Comparison of ENCODE assay signal across 34 cellular contexts in genomic region chr1:218898921-218899320, GRCh38.
"Had no signal": no experiment of that assay in that cellular context is flagged by ENCODE, and none has a peak within 500 bp of the region (broad histone marks: within the 10 kb centered on the region; RNA-seq: fewer than 3 reads in every experiment).

No MANE protein-coding gene starts in this region.

- H3K4me3 ChIP-seq: ovary, psoas muscle, right lobe of liver, sigmoid colon, skin epidermis, smooth muscle cell, spleen, suprapubic skin, testis, tibial artery, transverse colon, upper lobe of right lung, uterus had no signal

- H3K27me3 Mint-ChIP-seq: natural killer cell treated with Interleukin-12 subunit alpha and Interleukin-12 subunit beta and Interleukin-15 and Interleukin-18, amount 100 ng/mL, for 72 hours; progenitor cell of endocrine pancreas had no signal

- H3K9me3 Mint-ChIP-seq: naive B cell; nephron progenitor cell; neural crest cell; stimulated activated memory B cell treated with anti-CD40 and anti-IgM and Interleukin-4, amounts not matched to agents 10 μg/mL and 1 μg/mL and 100 μg/mL, for 72 hours; stimulated activated naive CD8-positive, alpha-beta T cell treated with anti-CD3 and anti-CD28 coated beads, Interleukin-15, amount 100 ng/mL, for 72 hours had no signal

- H3K79me2 ChIP-seq: parathyroid adenoma had no signal

- H3K4me2 ChIP-seq: smooth muscle cell had no signal

- H3K9ac ChIP-seq: parathyroid adenoma had no signal

- H3K27me3 ChIP-seq: ovary, right lobe of liver, sigmoid colon, spleen, suprapubic skin, testis, tibial artery, transverse colon, upper lobe of right lung, uterus had no signal

- H3K4me1 Mint-ChIP-seq: naive B cell; naive thymus-derived CD8-positive, alpha-beta T cell; neural crest cell; stimulated activated memory B cell treated with anti-CD40 and anti-IgM and Interleukin-4, amounts not matched to agents 10 μg/mL and 1 μg/mL and 100 μg/mL, for 72 hours; stimulated activated naive CD8-positive, alpha-beta T cell treated with anti-CD3 and anti-CD28 coated beads, Interleukin-15, amount 100 ng/mL, for 72 hours had no signal

- H3K27ac Mint-ChIP-seq: naive thymus-derived CD8-positive, alpha-beta T cell; natural killer cell treated with Interleukin-12 subunit alpha and Interleukin-12 subunit beta and Interleukin-15 and Interleukin-18, amount 100 ng/mL, for 72 hours; nephron progenitor cell; progenitor cell of endocrine pancreas; stimulated activated memory B cell treated with anti-CD40 and anti-IgM and Interleukin-4, amounts not matched to agents 10 μg/mL and 1 μg/mL and 100 μg/mL, for 72 hours; stimulated activated naive CD8-positive, alpha-beta T cell treated with anti-CD3 and anti-CD28 coated beads, Interleukin-15, amount 100 ng/mL, for 72 hours; type B pancreatic cell had no signal

- H3K36me3 Mint-ChIP-seq: naive B cell; naive thymus-derived CD8-positive, alpha-beta T cell; natural killer cell treated with Interleukin-12 subunit alpha and Interleukin-12 subunit beta and Interleukin-15 and Interleukin-18, amount 100 ng/mL, for 72 hours; stimulated activated memory B cell treated with anti-CD40 and anti-IgM and Interleukin-4, amounts not matched to agents 10 μg/mL and 1 μg/mL and 100 μg/mL, for 72 hours; type B pancreatic cell had no signal

- DNase-seq: naive B cell; naive thymus-derived CD8-positive, alpha-beta T cell; nephron progenitor cell; occipital lobe; ovary; posterior cingulate gyrus; psoas muscle; right cardiac atrium; right lobe of liver; sigmoid colon; spleen; stimulated activated CD4-positive, alpha-beta T cell treated with anti-CD3 and anti-CD28 coated beads, Interleukin-12 subunit alpha, Interleukin-12 subunit beta, amount 100 ng/mL, for 4 hours; stimulated activated CD4-positive, alpha-beta T cell treated with anti-CD3 and anti-CD28 coated beads, Interleukin-2, amount 100 ng/mL, for 24 hours; stimulated activated CD4-positive, alpha-beta T cell treated with anti-CD3 and anti-CD28 coated beads, Interleukin-2, amount 100 ng/mL, for 48 hours; stimulated activated CD4-positive, alpha-beta T cell treated with anti-CD3 and anti-CD28 coated beads, Interleukin-4, amount 100 ng/mL, for 4 hours; stimulated activated CD8-positive, alpha-beta memory T cell treated with anti-CD3 and anti-CD28 coated beads, Interleukin-4, amount 100 ng/mL, for 48 hours; stimulated activated naive CD4-positive, alpha-beta T cell; stimulated activated naive CD8-positive, alpha-beta T cell treated with anti-CD3 and anti-CD28 coated beads, Interleukin-15, amount 100 ng/mL, for 72 hours; stimulated activated naive CD8-positive, alpha-beta T cell treated with anti-CD3 and anti-CD28 coated beads, Interleukin-15, Interleukin-2, amounts not matched to agents 100 U/mL and 50 U/mL, for 24 hours; substantia nigra; testis; tibial artery; transverse colon; upper lobe of right lung; uterus had no signal

- H3K27ac ChIP-seq: ovary, parathyroid adenoma, psoas muscle, right lobe of liver, sigmoid colon, skin epidermis, spleen, suprapubic skin, testis, tibial artery, transverse colon, upper lobe of right lung, uterus had no signal

- H3K4me3 Mint-ChIP-seq: naive thymus-derived CD8-positive, alpha-beta T cell; natural killer cell treated with Interleukin-12 subunit alpha and Interleukin-12 subunit beta and Interleukin-15 and Interleukin-18, amount 100 ng/mL, for 72 hours; nephron progenitor cell; neural crest cell; stimulated activated memory B cell treated with anti-CD40 and anti-IgM and Interleukin-4, amounts not matched to agents 10 μg/mL and 1 μg/mL and 100 μg/mL, for 72 hours; stimulated activated naive CD8-positive, alpha-beta T cell treated with anti-CD3 and anti-CD28 coated beads, Interleukin-15, amount 100 ng/mL, for 72 hours; type B pancreatic cell had no signal

- H3K4me1 ChIP-seq: parathyroid adenoma, psoas muscle, right lobe of liver, spleen, suprapubic skin, testis, tibial artery, transverse colon, upper lobe of right lung, uterus had no signal

- H2AFZ ChIP-seq: parathyroid adenoma had no signal

- H3K36me3 ChIP-seq: ovary, right lobe of liver, sigmoid colon, spleen, suprapubic skin, tibial artery, transverse colon, upper lobe of right lung, uterus had no signal

- ATAC-seq: naive thymus-derived CD8-positive, alpha-beta T cell; natural killer cell treated with Interleukin-12 subunit alpha and Interleukin-12 subunit beta and Interleukin-15 and Interleukin-18, amount 100 ng/mL, for 72 hours; psoas muscle; right cardiac atrium; right lobe of liver; stimulated activated memory B cell treated with anti-CD40 and anti-IgM and Interleukin-4, amounts not matched to agents 10 μg/mL and 1 μg/mL and 100 μg/mL, for 72 hours; stimulated activated naive CD8-positive, alpha-beta T cell treated with anti-CD3 and anti-CD28 coated beads, Interleukin-15, amount 100 ng/mL, for 72 hours; stimulated activated naive CD8-positive, alpha-beta T cell treated with anti-CD3 and anti-CD28 coated beads, Interleukin-15, Interleukin-2, amounts not matched to agents 100 U/mL and 50 U/mL, for 24 hours; upper lobe of right lung had no signal

- H3K9me3 ChIP-seq: ovary, psoas muscle, right lobe of liver, sigmoid colon, spleen, suprapubic skin, testis, tibial artery, transverse colon, upper lobe of right lung, uterus had no signal
